8 cellular contexts compared by ENCODE assay signal in genomic region chr6:56246941-56247653, GRCh38. TPM values are rescaled to one million over a fixed set of nuclear protein-coding genes. Genes with fewer than 3 reads are reported as not detected.
DNase-seq lines count a peak whose midpoint lies in the region; ATAC-seq and TF ChIP-seq lines count a peak whose summit lies in the region.

TSS of gene COL21A1 (minus strand) at chr6:56247580. CDS start at chr6:56182618, 64,962 bp downstream.

- H3K27ac ChIP-seq in iPS-20b (ENCODE audit: low read length) (peak within 1 kb of the TSS; percentile 48), skeletal muscle tissue (ENCODE audit: low read depth, low read length) (peak within 1 kb of the TSS; percentile 14)

- H3K36me3 Mint-ChIP-seq in brain: no peaks in the 10 kb centered on the region

- H3K9ac ChIP-seq in iPS-20b (ENCODE audit: low read depth, low read length) (peak within 1 kb of the TSS; percentile 73; the same call in 1 of the 2 replicates), skeletal muscle tissue (ENCODE audit: low read depth in 1 of 3, low read length in 3 of 3) (peak within 1 kb of the TSS; percentile 58 to 68 (median 59))

- DNase-seq in HFF-Myc (ENCODE audit: extremely low read depth, low read depth): no peak
- DNase-seq in stimulated activated CD4-positive, alpha-beta T cell treated with anti-CD3 and anti-CD28 coated beads, Interleukin-1b, Interleukin-23, amount 100 ng/mL, for 48 hours: no peak
- DNase-seq in dedifferentiated amniotic fluid mesenchymal stem cell (ENCODE audit: extremely low spot score): no peak

- H3K4me1 ChIP-seq in iPS-20b (ENCODE audit: insufficient read depth, low read length) (peaks cover 28% of the 10 kb centered on the region; the same call in 1 of the 2 replicates), skeletal muscle tissue (ENCODE audit: control insufficient read depth in 3 of 3, insufficient read depth in 3 of 3, low read length in 3 of 3) (peaks cover 10 to 19% (median 12%) of the 10 kb centered on the region in 3 donors)

- peak within 1 kb of the TSS in 3 of 5 experiments; percentile 83 to 85 (median 84) for H3K27ac Mint-ChIP-seq in brain

- peak within 1 kb of the TSS; percentile 60 for H3K4me3 ChIP-seq in HFF-Myc (replicated peaks; ENCODE audit: low read depth, low read length)
- H3K4me3 ChIP-seq in iPS-20b (ENCODE audit: low read length): peak within 1 kb of the TSS; percentile 71
- H3K4me3 ChIP-seq in skeletal muscle tissue (ENCODE audit: low read length in 3 of 3): peak within 1 kb of the TSS; percentile 74 to 77 (median 74)

- H3K9me3 Mint-ChIP-seq in brain: peaks cover 0 to 2% (median 0%) of the 10 kb centered on the region in 5 experiments

- ATAC-seq in GM19395 (IDR thresholded peaks at IDR 0.05; ENCODE audit: unreplicated experiment): no peak
- no peak for ATAC-seq in GM21515 (IDR thresholded peaks at IDR 0.05; ENCODE audit: unreplicated experiment)

- peaks cover 18% of the 10 kb centered on the region for H3K27me3 ChIP-seq in iPS-20b (ENCODE audit: insufficient read depth, low read length)
- no peaks in the 10 kb centered on the region for H3K27me3 ChIP-seq in skeletal muscle tissue (ENCODE audit: control insufficient read depth in 3 of 3, insufficient read depth in 3 of 3, low read length in 3 of 3)

- no peaks in the 10 kb centered on the region for H3K9me3 ChIP-seq in iPS-20b (ENCODE audit: insufficient read depth, low read depth, low read length)
- no peaks in the 10 kb centered on the region for H3K9me3 ChIP-seq in skeletal muscle tissue (ENCODE audit: control insufficient read depth in 3 of 3, low read length in 3 of 3)

- H3K4me1 Mint-ChIP-seq in brain: peaks cover 38% of the 10 kb centered on the region

- H3K27me3 Mint-ChIP-seq in brain: peaks cover 25% of the 10 kb centered on the region

- H3K36me3 ChIP-seq in iPS-20b (ENCODE audit: insufficient read depth, low read depth, low read length) (no peaks in the 10 kb centered on the region), skeletal muscle tissue (ENCODE audit: control insufficient read depth in 3 of 3, insufficient read depth in 3 of 3, low read length in 3 of 3) (no peaks in the 10 kb centered on the region)

- peak within 1 kb of the TSS; percentile 67 to 89 (median 86) for H3K4me3 Mint-ChIP-seq in brain

- TF ChIP-seq CTCF in HFF-Myc (IDR thresholded peaks at IDR 0.05; ENCODE audit: low read depth, low read length, missing control alignments) (peak; percentile 53), brain (conservative IDR thresholded peaks at IDR 0.05) (peak in 1 of 2 experiments; percentile 34)

RNA-seq across cellular contexts. Expression of gene COL21A1, which starts in this region (rescaled TPM):
- 1.0 TPM for polyA plus RNA-seq in brain (ENCODE audit: insufficient read depth, low read depth, low replicate concordance)
- total RNA-seq in skeletal muscle tissue: 91.3 TPM
